ENCODE assay signal across 18 cellular contexts in the genomic region with DNA sequence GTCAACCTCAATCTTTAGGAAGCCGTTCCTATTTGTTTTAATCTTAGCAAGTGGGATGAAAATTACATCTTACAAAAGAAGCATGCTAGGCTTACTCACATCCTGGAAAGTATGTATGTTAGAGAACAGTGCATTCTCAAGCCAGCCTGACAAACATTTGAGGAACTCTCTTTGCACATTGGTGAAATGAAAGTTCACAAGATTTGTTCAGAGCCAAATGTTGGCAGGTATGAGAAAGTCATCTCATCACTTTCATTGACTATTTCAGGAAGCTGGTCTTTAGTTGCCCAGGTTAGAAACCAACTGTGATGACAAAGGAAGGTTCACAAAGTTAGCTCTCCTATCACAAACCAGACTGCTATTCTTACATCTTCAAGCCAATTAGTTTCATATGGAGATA. TPM values are rescaled to one million over a fixed set of nuclear protein-coding genes. Genes with fewer than 3 reads are reported as not detected.
DNase-seq lines count a peak whose midpoint lies in the region; ATAC-seq and TF ChIP-seq lines count a peak whose summit lies in the region.
"Had no signal": no experiment of that assay in that cellular context is flagged by ENCODE, and none has a peak within 500 bp of the region (broad histone marks: within the 10 kb centered on the region; RNA-seq: fewer than 3 reads in every experiment).

No MANE protein-coding gene starts in this region.

- H3K27ac Mint-ChIP-seq in activated naive CD8-positive, alpha-beta T cell treated with anti-CD3 and anti-CD28 coated beads for 36 hours = no peak overlapping the region
- H3K27ac Mint-ChIP-seq in T-helper 2 cell treated with Interferon-gamma antibody and Interleukin-4, amounts not matched to agents 5 μg/mL and 100 μg/mL, for 36 hours = no peak overlapping the region
- H3K27ac Mint-ChIP-seq: B cell had no signal

- in situ Hi-C loops in G401 (cut with HindIII; ENCODE audit: low sequenced_read_pairs) (no loop called here), gastrocnemius medialis (cut with MboI; ENCODE audit: low sequenced_read_pairs in 4 of 4) (no loop called here)

- no peaks in the 10 kb centered on the region for H3K36me3 ChIP-seq in gastrocnemius medialis
- H3K36me3 ChIP-seq: ovary had no signal

- no peak overlapping the region for H3K4me3 Mint-ChIP-seq in activated naive CD8-positive, alpha-beta T cell treated with anti-CD3 and anti-CD28 coated beads for 36 hours
- H3K4me3 Mint-ChIP-seq in T-helper 2 cell treated with Interferon-gamma antibody and Interleukin-4, amounts not matched to agents 5 μg/mL and 100 μg/mL, for 36 hours = no peak overlapping the region
- H3K4me3 Mint-ChIP-seq: B cell had no signal

- no peak overlapping the region for H3K27ac ChIP-seq in gastrocnemius medialis
- H3K27ac ChIP-seq: ovary, skin epidermis had no signal

- intact Hi-C loops in gastrocnemius medialis (cut with DNase I; ENCODE audit: low total_unique reads) = no loop called here

- H3K4me3 ChIP-seq in gastrocnemius medialis = no peak overlapping the region
- H3K4me3 ChIP-seq: ovary, skin epidermis had no signal

- peaks cover 8% of the 10 kb centered on the region for H3K36me3 Mint-ChIP-seq in activated naive CD8-positive, alpha-beta T cell treated with anti-CD3 and anti-CD28 coated beads for 36 hours
- no peaks in the 10 kb centered on the region for H3K36me3 Mint-ChIP-seq in T-helper 2 cell treated with Interferon-gamma antibody and Interleukin-4, amounts not matched to agents 5 μg/mL and 100 μg/mL, for 36 hours (ENCODE audit: low read depth)

- H3K4me1 ChIP-seq in gastrocnemius medialis = no peaks in the 10 kb centered on the region

- TF ChIP-seq CTCF in gastrocnemius medialis (IDR thresholded peaks at IDR 0.05 in 4 of 5, conservative IDR thresholded peaks at IDR 0.05 in 1 of 5) = no peak

- no peaks in the 10 kb centered on the region for H3K9me3 ChIP-seq in gastrocnemius medialis
- H3K9me3 ChIP-seq: ovary had no signal

- ATAC-seq in GM18520 (IDR thresholded peaks at IDR 0.05; ENCODE audit: unreplicated experiment) = peak; percentile 58
- ATAC-seq in GM21526 (IDR thresholded peaks at IDR 0.05; ENCODE audit: low FRiP score, unreplicated experiment) = peak; percentile 90
- ATAC-seq in HG03342 (IDR thresholded peaks at IDR 0.05; ENCODE audit: unreplicated experiment) = peak; percentile 61
- ATAC-seq in gastrocnemius medialis = no peak
- ATAC-seq: left lobe of liver had no signal

- H3K27me3 ChIP-seq in gastrocnemius medialis = no peaks in the 10 kb centered on the region
- H3K27me3 ChIP-seq: ovary had no signal

- no peaks in the 10 kb centered on the region for H3K9me3 Mint-ChIP-seq in activated naive CD8-positive, alpha-beta T cell treated with anti-CD3 and anti-CD28 coated beads for 36 hours
- no peaks in the 10 kb centered on the region for H3K9me3 Mint-ChIP-seq in T-helper 2 cell treated with Interferon-gamma antibody and Interleukin-4, amounts not matched to agents 5 μg/mL and 100 μg/mL, for 36 hours

- no peak for TF ChIP-seq POLR2A in gastrocnemius medialis (IDR thresholded peaks at IDR 0.05)

- peaks cover 3% of the 10 kb centered on the region for H3K4me1 Mint-ChIP-seq in activated naive CD8-positive, alpha-beta T cell treated with anti-CD3 and anti-CD28 coated beads for 36 hours
- H3K4me1 Mint-ChIP-seq in T-helper 2 cell treated with Interferon-gamma antibody and Interleukin-4, amounts not matched to agents 5 μg/mL and 100 μg/mL, for 36 hours (ENCODE audit: low read depth) = no peaks in the 10 kb centered on the region
- H3K4me1 Mint-ChIP-seq: B cell had no signal

- peak; percentile 34 for DNase-seq in dermis blood vessel endothelial cell
- DNase-seq in G401 (ENCODE audit: low spot score) = no peak
- no peak for DNase-seq in gastrocnemius medialis
- no peak for DNase-seq in activated naive CD8-positive, alpha-beta T cell treated with anti-CD3 and anti-CD28 coated beads for 36 hours
- no peak for DNase-seq in T-helper 2 cell treated with Interferon-gamma antibody and Interleukin-4, amounts not matched to agents 5 μg/mL and 100 μg/mL, for 36 hours (ENCODE audit: low spot score)
- DNase-seq: activated naive CD4-positive, alpha-beta T cell treated with anti-CD3 and anti-CD28 coated beads, Interleukin-2, amount 50 U/mL, for 16 hours; DMS153; effector CD8-positive, alpha-beta T cell; NCI-H1694; NCI-H510A; ovary; stimulated activated naive CD4-positive, alpha-beta T cell had no signal

- no peaks in the 10 kb centered on the region for H3K27me3 Mint-ChIP-seq in activated naive CD8-positive, alpha-beta T cell treated with anti-CD3 and anti-CD28 coated beads for 36 hours
- H3K27me3 Mint-ChIP-seq in T-helper 2 cell treated with Interferon-gamma antibody and Interleukin-4, amounts not matched to agents 5 μg/mL and 100 μg/mL, for 36 hours (ENCODE audit: low read depth) = no peaks in the 10 kb centered on the region
- H3K27me3 Mint-ChIP-seq: B cell had no signal

RNA-seq across cellular contexts. Expression of gene ABCB1, which starts 57.1 kb away (rescaled TPM):
- total RNA-seq in dermis blood vessel endothelial cell = 4.6 and 16.2 TPM in 2 replicates
- total RNA-seq in G401 (2014; rRNA removed; shearing (Covaris generic)) = not detected in 2 replicates
- total RNA-seq in gastrocnemius medialis = under 1 TPM; 0.22 to 0.56 (median 0.30) TPM
- 10 to 100 TPM in 1 of 2 experiments, 1 to 10 TPM in 1; 9.5 to 15.3 TPM for total RNA-seq in activated naive CD8-positive, alpha-beta T cell treated with anti-CD3 and anti-CD28 coated beads for 36 hours

Comparison
In these comparisons a context has a peak if more than half of its experiments do, and no peak if none do; other contexts are left out.
1. ATAC-seq: peak in GM18520 (single experiment), GM21526 (single experiment) and HG03342 (single experiment); none in gastrocnemius medialis (0 of 2).